11 cellular contexts compared by ENCODE assay signal in the genomic region with DNA sequence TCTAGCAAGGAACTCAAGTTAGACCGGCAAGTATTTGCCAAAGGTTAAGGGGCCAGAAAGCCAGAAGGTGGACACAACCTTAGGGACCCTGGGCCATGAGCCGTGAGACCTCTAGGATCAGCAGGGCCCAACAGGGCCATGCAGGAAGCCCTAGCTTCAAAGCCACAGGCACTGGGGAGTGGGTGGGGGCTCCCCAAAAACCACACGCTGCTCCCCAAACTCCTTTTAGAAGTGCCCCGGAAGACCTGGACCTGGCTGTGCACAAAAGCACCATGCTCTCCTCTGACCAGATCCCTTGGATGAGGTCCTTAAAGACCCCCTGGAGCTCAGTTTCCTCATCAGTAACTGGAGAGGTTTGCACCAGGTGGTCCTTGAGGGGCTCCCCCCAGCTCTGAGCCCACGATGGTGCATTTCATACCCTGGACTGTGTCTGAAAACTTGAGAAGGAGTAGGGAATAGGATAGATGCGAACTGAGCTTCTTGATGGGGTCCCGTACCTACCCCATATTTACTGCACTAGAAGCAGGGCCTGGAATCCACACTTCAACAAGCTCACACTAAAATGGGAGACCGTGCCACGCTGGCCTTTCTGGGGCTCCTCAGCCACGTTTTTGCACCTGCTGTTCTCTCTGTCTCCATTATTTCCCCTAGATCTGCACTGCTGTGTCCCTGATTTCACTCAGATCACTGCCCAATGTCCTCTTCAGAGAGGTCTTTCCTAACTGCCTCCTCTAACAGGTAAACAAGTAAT. TPM values are rescaled to one million over a fixed set of nuclear protein-coding genes. Genes with fewer than 3 reads are reported as not detected.
DNase-seq lines count a peak whose midpoint lies in the region; TF ChIP-seq lines count a peak whose summit lies in the region.
"Had no signal": no experiment of that assay in that cellular context is flagged by ENCODE, and none has a peak within 500 bp of the region (broad histone marks: within the 10 kb centered on the region; RNA-seq: fewer than 3 reads in every experiment).

No MANE protein-coding gene starts in this region.

- intact Hi-C loops in thyroid gland (cut with DNase I) = no loop called here

- WGBS in thyroid gland, 2 donors = 84 to 86% methylated on average over 7 to 10 of the region's 10 CpGs

- H3K27ac Mint-ChIP-seq in activated naive CD4-positive, alpha-beta T cell treated with anti-CD3 and anti-CD28 coated beads, Interleukin-2, amount 10 ng/mL, durations not matched to agents 7 days and 5 days = peak overlapping the region; percentile 99

- H3K9ac ChIP-seq in BLaER1 = peak overlapping the region; percentile 91

- peaks cover 73% of the 10 kb centered on the region for H3K4me1 Mint-ChIP-seq in activated naive CD4-positive, alpha-beta T cell treated with anti-CD3 and anti-CD28 coated beads, Interleukin-2, amount 10 ng/mL, durations not matched to agents 7 days and 5 days

- no peaks in the 10 kb centered on the region for H4K20me1 ChIP-seq in BLaER1

- peak overlapping the region; percentile 70 for H3K4me3 ChIP-seq in BLaER1
- H3K4me3 ChIP-seq in HEK293 (ENCODE audit: low read depth, low read length) = no peak overlapping the region
- H3K4me3 ChIP-seq in muscle layer of duodenum (ENCODE audit: low read depth in 1 of 2, low read length in 2 of 2) = peak overlapping the region in 1 of 2 donors; percentile 53
- H3K4me3 ChIP-seq in thyroid gland (replicated peaks in 1 of 3) = no peak overlapping the region
- H3K4me3 ChIP-seq: HAP-1 had no signal

- H3K4me1 ChIP-seq in BLaER1 = peaks cover 77% of the 10 kb centered on the region
- H3K4me1 ChIP-seq in HEK293 (ENCODE audit: control insufficient read depth, insufficient read depth, low read length) = peaks cover 11% of the 10 kb centered on the region
- H3K4me1 ChIP-seq in muscle layer of duodenum (ENCODE audit: control insufficient read depth in 1 of 2, insufficient read depth in 2 of 2, low read length in 2 of 2) = peaks cover 8 to 18% of the 10 kb centered on the region in 2 donors
- H3K4me1 ChIP-seq in thyroid gland = peaks cover 0 to 3% of the 10 kb centered on the region in 2 donors
- H3K4me1 ChIP-seq: HAP-1 had no signal

- H3K4me3 Mint-ChIP-seq in activated naive CD4-positive, alpha-beta T cell treated with anti-CD3 and anti-CD28 coated beads, Interleukin-2, amount 10 ng/mL, durations not matched to agents 7 days and 5 days = peak overlapping the region; percentile 90

- no peak for TF ChIP-seq POLR2A in thyroid gland (IDR thresholded peaks at IDR 0.05)

- H3K9me3 ChIP-seq in BLaER1 (no peaks in the 10 kb centered on the region), HEK293 (ENCODE audit: control insufficient read depth, insufficient read depth, low read depth, low read length) (no peaks in the 10 kb centered on the region), muscle layer of duodenum (ENCODE audit: control insufficient read depth in 1 of 2, low read length in 2 of 2) (no peaks in the 10 kb centered on the region), thyroid gland (no peaks in the 10 kb centered on the region)
- H3K9me3 ChIP-seq: adrenal gland, HAP-1 had no signal

- H3K9me3 Mint-ChIP-seq in activated naive CD4-positive, alpha-beta T cell treated with anti-CD3 and anti-CD28 coated beads, Interleukin-2, amount 10 ng/mL, durations not matched to agents 7 days and 5 days = peaks cover 5% of the 10 kb centered on the region

- no peak for TF ChIP-seq CTCF in HEK293 (tag by site-specific recombination; IDR thresholded peaks at IDR 0.05)
- no peak for TF ChIP-seq CTCF in thyroid gland (IDR thresholded peaks at IDR 0.05)

- POLR2A ChIA-PET in HEK293 (lab: Yijun Ruan, JAX) = interaction anchor here (1.2 to 1.5 kb wide), 2 partner anchors 14 to 24 kb away, joined by 3 read pairs; no protein-coding TSS in a partner anchor

- H3K27ac ChIP-seq in BLaER1 = peak overlapping the region; percentile 97
- H3K27ac ChIP-seq in HEK293 (ENCODE audit: extremely low read depth, low read depth, low read length) = no peak overlapping the region
- peak overlapping the region; percentile 84 for H3K27ac ChIP-seq in muscle layer of duodenum (ENCODE audit: low read length)
- H3K27ac ChIP-seq in thyroid gland = no peak overlapping the region

- CTCF ChIA-PET in HEK293 (lab: Yijun Ruan, JAX) = interaction anchor here (0.6 to 3.6 kb wide), 6 partner anchors 13 to 505 kb away, joined by 3 to 13 read pairs (median 6); no protein-coding TSS in a partner anchor
- CTCF ChIA-PET in activated naive CD4-positive, alpha-beta T cell treated with anti-CD3 and anti-CD28 coated beads, Interleukin-2, amount 10 ng/mL, durations not matched to agents 7 days and 5 days (lab: Charles Lee) = interaction anchor here (0.5 to 3.6 kb wide), 16 partner anchors 10 to 564 kb away, joined by 3 to 16 read pairs (median 4); a partner anchor contains a TSS

- H3K36me3 ChIP-seq in BLaER1 (no peaks in the 10 kb centered on the region), HEK293 (ENCODE audit: control insufficient read depth in 2 of 2, insufficient read depth in 1 of 2, low read length in 2 of 2) (no peaks in the 10 kb centered on the region), muscle layer of duodenum (ENCODE audit: control insufficient read depth in 1 of 2, insufficient read depth in 2 of 2, low read length in 2 of 2) (no peaks in the 10 kb centered on the region), thyroid gland (no peaks in the 10 kb centered on the region)
- H3K36me3 ChIP-seq: adrenal gland, HAP-1 had no signal

- H3K4me2 ChIP-seq in BLaER1 = peak overlapping the region; percentile 99

- no peaks in the 10 kb centered on the region for H3K27me3 ChIP-seq in BLaER1
- no peaks in the 10 kb centered on the region for H3K27me3 ChIP-seq in muscle layer of duodenum (ENCODE audit: low read depth, low read length)
- no peaks in the 10 kb centered on the region for H3K27me3 ChIP-seq in thyroid gland
- H3K27me3 ChIP-seq: adrenal gland had no signal

- no peaks in the 10 kb centered on the region for H3K27me3 Mint-ChIP-seq in activated naive CD4-positive, alpha-beta T cell treated with anti-CD3 and anti-CD28 coated beads, Interleukin-2, amount 10 ng/mL, durations not matched to agents 7 days and 5 days

- DNase-seq in activated naive CD4-positive, alpha-beta T cell treated with anti-CD3 and anti-CD28 coated beads, Interleukin-2, amount 10 ng/mL, durations not matched to agents 7 days and 5 days = peak; percentile 63
- DNase-seq in CD1c-positive myeloid dendritic cell (ENCODE audit: extremely low spot score) (no peak), activated gamma-delta T cell treated with Interleukin-2 at 50 U/mL for 16 hours (no peak), thyroid gland (no peak), NCI-H1105 treated with DMSO at 0.1 percent for 48 hours (lab: John Stamatoyannopoulos, UW) (no peak)
- DNase-seq: NCI-H226 had no signal

- H3K36me3 Mint-ChIP-seq in activated naive CD4-positive, alpha-beta T cell treated with anti-CD3 and anti-CD28 coated beads, Interleukin-2, amount 10 ng/mL, durations not matched to agents 7 days and 5 days = peaks cover 3% of the 10 kb centered on the region

TF ChIP-seq in HEK293, 187 proteins besides CTCF, POLR2A, EP300 and RAD21:
- TF ChIP-seq GLIS1 (tag by site-specific recombination; IDR thresholded peaks at IDR 0.05) = peak; percentile 35
- TF ChIP-seq, protein P1, sequence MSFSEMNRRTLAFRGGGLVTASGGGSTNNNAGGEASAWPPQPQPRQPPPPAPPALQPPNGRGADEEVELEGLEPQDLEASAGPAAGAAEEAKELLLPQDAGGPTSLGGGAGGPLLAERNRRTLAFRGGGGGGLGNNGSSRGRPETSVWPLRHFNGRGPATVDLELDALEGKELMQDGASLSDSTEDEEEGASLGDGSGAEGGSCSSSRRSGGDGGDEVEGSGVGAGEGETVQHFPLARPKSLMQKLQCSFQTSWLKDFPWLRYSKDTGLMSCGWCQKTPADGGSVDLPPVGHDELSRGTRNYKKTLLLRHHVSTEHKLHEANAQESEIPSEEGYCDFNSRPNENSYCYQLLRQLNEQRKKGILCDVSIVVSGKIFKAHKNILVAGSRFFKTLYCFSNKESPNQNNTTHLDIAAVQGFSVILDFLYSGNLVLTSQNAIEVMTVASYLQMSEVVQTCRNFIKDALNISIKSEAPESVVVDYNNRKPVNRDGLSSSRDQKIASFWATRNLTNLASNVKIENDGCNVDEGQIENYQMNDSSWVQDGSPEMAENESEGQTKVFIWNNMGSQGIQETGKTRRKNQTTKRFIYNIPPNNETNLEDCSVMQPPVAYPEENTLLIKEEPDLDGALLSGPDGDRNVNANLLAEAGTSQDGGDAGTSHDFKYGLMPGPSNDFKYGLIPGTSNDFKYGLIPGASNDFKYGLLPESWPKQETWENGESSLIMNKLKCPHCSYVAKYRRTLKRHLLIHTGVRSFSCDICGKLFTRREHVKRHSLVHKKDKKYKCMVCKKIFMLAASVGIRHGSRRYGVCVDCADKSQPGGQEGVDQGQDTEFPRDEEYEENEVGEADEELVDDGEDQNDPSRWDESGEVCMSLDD (tag by site-specific recombination; IDR thresholded peaks at IDR 0.05) = no peak
TF ChIP-seq in HEK293: peak in this region for 1.

RNA-seq across cellular contexts. Expression of a gene that starts 40.6 kb away (rescaled TPM):
- 10 to 100 TPM; 33.1 to 46.7 (median 36.8) TPM for total RNA-seq in thyroid gland

Comparison
In these comparisons a context has a peak if more than half of its experiments do, and no peak if none do; other contexts are left out.
1. H3K27ac ChIP-seq: peak in BLaER1 (single experiment) and muscle layer of duodenum (single experiment); none in HEK293 (single experiment) and thyroid gland (0 of 3).